Comparison of ENCODE assay signal across 21 cellular contexts in genomic region chr2:1455466-1455865, GRCh38. TPM values are rescaled to one million over a fixed set of nuclear protein-coding genes. Genes with fewer than 3 reads are reported as not detected.
DNase-seq lines count a peak whose midpoint lies in the region; FAIRE-seq and TF ChIP-seq lines count a peak whose summit lies in the region.
"Had no signal": no experiment of that assay in that cellular context is flagged by ENCODE, and none has a peak within 500 bp of the region (broad histone marks: within the 10 kb centered on the region; RNA-seq: fewer than 3 reads in every experiment).

No MANE protein-coding gene starts in this region.

- in situ Hi-C loops in GM13977 (cut with MboI; ENCODE audit: low pct_unique_long_range_greater_than_20kb, low sequenced_read_pairs, unreplicated experiment), result no loop called here

- intact Hi-C loops in MCF 10A (cut with micrococcal nuclease) (no loop called here), breast epithelium (cut with DNase I; ENCODE audit: low total_unique reads) (no loop called here), esophagus muscularis mucosa (cut with DNase I) (no loop called here), testis (cut with DNase I; ENCODE audit: low total_unique reads) (no loop called here)

- 58% methylated on average over 6 of the region's 6 CpGs for WGBS in esophagus muscularis mucosa
- WGBS in testis, 2 donors, result 14 to 35% methylated on average over 6 of the region's 6 CpGs

- H3K27ac Mint-ChIP-seq in MCF 10A (ENCODE audit: low read depth, unreplicated experiment), result peak overlapping the region; percentile 59
- H3K27ac Mint-ChIP-seq: activated naive CD4-positive, alpha-beta T cell treated with anti-CD3 and anti-CD28 coated beads, Interleukin-2, amount 50 U/mL, for 72 hours; CD4-positive, alpha-beta T cell; stimulated activated memory B cell treated with anti-CD40 and anti-IgM and Interleukin-4, amounts not matched to agents 10 μg/mL and 1 μg/mL and 100 μg/mL, for 72 hours had no signal

- H3K9me3 Mint-ChIP-seq in MCF 10A (ENCODE audit: unreplicated experiment), result no peaks in the 10 kb centered on the region
- H3K9me3 Mint-ChIP-seq: activated naive CD4-positive, alpha-beta T cell treated with anti-CD3 and anti-CD28 coated beads, Interleukin-2, amount 50 U/mL, for 72 hours; CD4-positive, alpha-beta T cell; stimulated activated memory B cell treated with anti-CD40 and anti-IgM and Interleukin-4, amounts not matched to agents 10 μg/mL and 1 μg/mL and 100 μg/mL, for 72 hours had no signal

- CTCF ChIA-PET in MCF 10A (lab: Yijun Ruan, JAX), result interaction anchor here (0.6 kb wide), 2 partner anchors 91 to 408 kb away, joined by 3 read pairs; no protein-coding TSS in a partner anchor

- H3K36me3 Mint-ChIP-seq in MCF 10A (ENCODE audit: insufficient read depth, unreplicated experiment), result no peaks in the 10 kb centered on the region
- H3K36me3 Mint-ChIP-seq: activated naive CD4-positive, alpha-beta T cell treated with anti-CD3 and anti-CD28 coated beads, Interleukin-2, amount 50 U/mL, for 72 hours; stimulated activated memory B cell treated with anti-CD40 and anti-IgM and Interleukin-4, amounts not matched to agents 10 μg/mL and 1 μg/mL and 100 μg/mL, for 72 hours had no signal

- H3K27ac ChIP-seq in breast epithelium (no peak overlapping the region), esophagus muscularis mucosa (replicated peaks in 1 of 4) (no peak overlapping the region), testis (peak overlapping the region in 1 of 2 donors; percentile 45)
- H3K27ac ChIP-seq: pancreas, transverse colon had no signal

- H3K36me3 ChIP-seq in breast epithelium, result no peaks in the 10 kb centered on the region
- peaks cover 0 to 5% (median 0%) of the 10 kb centered on the region in 4 donors for H3K36me3 ChIP-seq in esophagus muscularis mucosa
- no peaks in the 10 kb centered on the region for H3K36me3 ChIP-seq in testis (ENCODE audit: low read depth, missing control alignments)
- H3K36me3 ChIP-seq: pancreas, transverse colon had no signal

- no peak for FAIRE-seq in GM12891 (lab: Jason Lieb, UNC)
- FAIRE-seq: H1, pancreas had no signal

- H3K27me3 ChIP-seq in breast epithelium, result peaks cover 0 to 3% of the 10 kb centered on the region in 2 donors
- peaks cover 0 to 11% (median 0%) of the 10 kb centered on the region in 4 donors for H3K27me3 ChIP-seq in esophagus muscularis mucosa
- H3K27me3 ChIP-seq in testis, result no peaks in the 10 kb centered on the region

- BruUV-seq in MCF 10A (replicated peaks; lab: Mats Ljungman, UMichigan), result no TSS peak

- TF ChIP-seq POLR2A in breast epithelium (IDR thresholded peaks at IDR 0.05), result no peak
- TF ChIP-seq POLR2A in esophagus muscularis mucosa (IDR thresholded peaks at IDR 0.05; ENCODE audit: low read depth), result no peak
- no peak for TF ChIP-seq POLR2A in testis (IDR thresholded peaks at IDR 0.05)
- no peak for TF ChIP-seq POLR2A in erythroblast (IDR thresholded peaks at IDR 0.05; ENCODE audit: low read length)
- TF ChIP-seq POLR2A in GM12891 (IDR thresholded peaks at IDR 0.05; ENCODE audit: low read depth, low read length), result no peak

- H3K9me3 ChIP-seq in breast epithelium, result no peaks in the 10 kb centered on the region
- H3K9me3 ChIP-seq in esophagus muscularis mucosa, result no peaks in the 10 kb centered on the region
- no peaks in the 10 kb centered on the region for H3K9me3 ChIP-seq in testis
- H3K9me3 ChIP-seq: pancreas, transverse colon had no signal

- H3K4me3 ChIP-seq in breast epithelium (no peak overlapping the region), esophagus muscularis mucosa (no peak overlapping the region), testis (no peak overlapping the region)
- H3K4me3 ChIP-seq: pancreas, transverse colon had no signal

- H3K27me3 Mint-ChIP-seq in MCF 10A (ENCODE audit: insufficient read depth, unreplicated experiment), result peaks cover 10% of the 10 kb centered on the region
- H3K27me3 Mint-ChIP-seq: stimulated activated memory B cell treated with anti-CD40 and anti-IgM and Interleukin-4, amounts not matched to agents 10 μg/mL and 1 μg/mL and 100 μg/mL, for 72 hours had no signal

- DNase-seq in MCF 10A (ENCODE audit: unreplicated experiment) (peak; percentile 27), breast epithelium (ENCODE audit: low spot score in 2 of 2) (no peak), MV-4-11 (lab: John Stamatoyannopoulos, UW) (peak; percentile 9), esophagus muscularis mucosa (ENCODE audit: extremely low spot score) (peak; percentile 39), testis (peak; percentile 82), erythroblast (lab: John Stamatoyannopoulos, UW) (no peak), GM12891 (ENCODE audit: insufficient read length, low spot score) (no peak), GM13977 (ENCODE audit: low spot score) (no peak)
- DNase-seq: 8988T; activated CD4-positive, alpha-beta T cell treated with anti-CD3 and anti-CD28 coated beads, Interleukin-2, amount 50 U/mL, for 4 hours; activated T-cell treated with anti-CD3 and anti-CD28 coated beads, Interleukin-2, amount 50 U/mL, for 1 hour; CD4-positive, alpha-beta T cell; DND-41; Karpas-422; NCI-H1694; pancreas; transverse colon had no signal

- peaks cover 17% of the 10 kb centered on the region for H3K4me1 Mint-ChIP-seq in MCF 10A (ENCODE audit: insufficient read depth, unreplicated experiment)
- H3K4me1 Mint-ChIP-seq: stimulated activated memory B cell treated with anti-CD40 and anti-IgM and Interleukin-4, amounts not matched to agents 10 μg/mL and 1 μg/mL and 100 μg/mL, for 72 hours had no signal

- POLR2A ChIA-PET in MCF 10A (lab: Yijun Ruan, JAX), result interaction anchor here (0.7 kb wide), 1 partner anchor 20 kb away, joined by 3 read pairs; no protein-coding TSS in a partner anchor

- H3K4me3 Mint-ChIP-seq in MCF 10A (ENCODE audit: unreplicated experiment), result no peak overlapping the region
- H3K4me3 Mint-ChIP-seq: CD4-positive, alpha-beta T cell; stimulated activated memory B cell treated with anti-CD40 and anti-IgM and Interleukin-4, amounts not matched to agents 10 μg/mL and 1 μg/mL and 100 μg/mL, for 72 hours had no signal

- H3K4me1 ChIP-seq in breast epithelium, result no peaks in the 10 kb centered on the region
- no peaks in the 10 kb centered on the region for H3K4me1 ChIP-seq in esophagus muscularis mucosa
- H3K4me1 ChIP-seq in testis, result peaks cover 8% of the 10 kb centered on the region
- H3K4me1 ChIP-seq: pancreas, transverse colon had no signal

- no peak for TF ChIP-seq CTCF in MCF 10A (IDR thresholded peaks at IDR 0.05; ENCODE audit: unreplicated experiment)
- TF ChIP-seq CTCF in breast epithelium (IDR thresholded peaks at IDR 0.05), result no peak
- no peak for TF ChIP-seq CTCF in esophagus muscularis mucosa (IDR thresholded peaks at IDR 0.05)
- TF ChIP-seq CTCF in testis (IDR thresholded peaks at IDR 0.05), result no peak
- no peak for TF ChIP-seq CTCF in GM13977 (IDR thresholded peaks at IDR 0.05; ENCODE audit: extremely low read depth, insufficient read depth, missing control alignments)

- no peak for TF ChIP-seq EP300 in esophagus muscularis mucosa (IDR thresholded peaks at IDR 0.05)

TF ChIP-seq in GM12891, 5 proteins besides CTCF, POLR2A, EP300 and RAD21:
- TF ChIP-seq TAF1 (IDR thresholded peaks at IDR 0.05; ENCODE audit: low read depth, low read length), result no peak
- TF ChIP-seq PAX5 (IDR thresholded peaks at IDR 0.05; ENCODE audit: insufficient read depth, low read length, severe bottlenecking), result no peak
- TF ChIP-seq POLR2AphosphoS5 (IDR thresholded peaks at IDR 0.05; ENCODE audit: low read depth, low read length), result no peak
- TF ChIP-seq POU2F2 (IDR thresholded peaks at IDR 0.05; ENCODE audit: low read depth, low read length), result no peak
- no peak for TF ChIP-seq SPI1 (IDR thresholded peaks at IDR 0.05; ENCODE audit: low read depth, low read length)

RNA-seq across cellular contexts. Expression of gene TPO, which starts 42.2 kb away (rescaled TPM):
- total RNA-seq in MCF 10A (2022) (not detected in 2 replicates), breast epithelium (10 to 100 TPM in 2 of 3 donors, 1 to 10 TPM in 1; 5.1 to 21.0 (median 15.1) TPM), esophagus muscularis mucosa (10 to 100 TPM in 2 of 4 donors, 1 to 10 TPM in 2; 7.1 to 18.4 (median 10.4) TPM), testis (1 to 10 TPM; 2.9 to 5.6 TPM)
- polyA plus RNA-seq in testis (ENCODE audit: insufficient read depth, low read depth, low replicate concordance), result 2.9 TPM
- 0.30 TPM for polyA plus RNA-seq in GM12891 (2012; ENCODE audit: low read depth, missing spikeins)
- total RNA-seq: activated naive CD4-positive, alpha-beta T cell treated with anti-CD3 and anti-CD28 coated beads, Interleukin-2, amount 50 U/mL, for 72 hours; H1; left lobe of liver had no signal
- polyA plus RNA-seq: H1 had no signal

Comparison
In these comparisons a context has a peak if more than half of its experiments do, and no peak if none do; other contexts are left out.
1. DNase-seq: peak in MCF 10A (single experiment), MV-4-11 (single experiment), esophagus muscularis mucosa (single experiment) and testis (single experiment); none in breast epithelium (0 of 2), erythroblast (0 of 2), GM12891 (single experiment) and GM13977 (single experiment).